ENCODE assay signal across 8 cellular contexts in genomic region chr15:75639191-75639708, GRCh38. TPM values are rescaled to one million over a fixed set of nuclear protein-coding genes. Genes with fewer than 3 reads are reported as not detected.
DNase-seq lines count a peak whose midpoint lies in the region; ATAC-seq and TF ChIP-seq lines count a peak whose summit lies in the region.

No MANE protein-coding gene starts in this region.

- POLR2A ChIA-PET in HEK293 (lab: Yijun Ruan, JAX): interaction anchor here (0.6 to 4.4 kb wide), 25 partner anchors 7 to 304 kb away, joined by 3 to 94 read pairs (median 5); partner anchors contain the start of genes COMMD4, MAN2C1, NEIL1 and PTPN9
- POLR2A ChIA-PET in WTC11 (lab: Charles Lee): interaction anchor here (0.6 to 6.1 kb wide), 13 partner anchors 8 to 271 kb away, joined by 3 to 76 read pairs (median 12); partner anchors contain the start of genes MAN2C1, PTPN9, SIN3A and SNUPN

- DNase-seq in WTC11 (ENCODE audit: low spot score): no peak
- DNase-seq in central memory CD4-positive, alpha-beta T cell: no peak
- no peak for DNase-seq in mesenteric fat pad (ENCODE audit: low spot score)
- DNase-seq in NCI-H1092 treated with DMSO at 0.1 percent for 48 hours (lab: John Stamatoyannopoulos, UW): no peak
- DNase-seq in NK-92 treated with Interleukin-12 subunit alpha and Interleukin-12 subunit beta, amount 100 ng/mL, for 24 hours (lab: John Stamatoyannopoulos, UW): no peak

- H3K4me1 ChIP-seq in HEK293 (ENCODE audit: control insufficient read depth, insufficient read depth, low read length): peaks cover 7% of the 10 kb centered on the region
- peaks cover 2 to 45% (median 16%) of the 10 kb centered on the region in 3 donors for H3K4me1 ChIP-seq in gastroesophageal sphincter
- peaks cover 24 to 38% (median 31%) of the 10 kb centered on the region in 3 donors for H3K4me1 ChIP-seq in skeletal muscle tissue (ENCODE audit: control insufficient read depth in 3 of 3, insufficient read depth in 3 of 3, low read length in 3 of 3)

- no peaks in the 10 kb centered on the region for H3K36me3 Mint-ChIP-seq in WTC11

- no peak for TF ChIP-seq EP300 in gastroesophageal sphincter (IDR thresholded peaks at IDR 0.05)

- WGBS in gastroesophageal sphincter (ENCODE audit: low coverage in 1 of 2), 2 donors: 1 to 3% methylated on average over 8 to 14 of the region's 16 CpGs

- H3K4me3 ChIP-seq in HEK293 (ENCODE audit: low read depth, low read length) (peak overlapping the region; percentile 58), gastroesophageal sphincter (peak overlapping the region; percentile 64 to 78), skeletal muscle tissue (ENCODE audit: low read length in 3 of 3) (peak overlapping the region; percentile 94 to 99 (median 99))

- H3K27ac Mint-ChIP-seq in WTC11: peak overlapping the region; percentile 92

- no peak for ATAC-seq in WTC11
- ATAC-seq in gastroesophageal sphincter: no peak

- no peaks in the 10 kb centered on the region for H3K9me3 Mint-ChIP-seq in WTC11

- H3K27ac ChIP-seq in HEK293 (ENCODE audit: extremely low read depth, low read depth, low read length) (peak overlapping the region; percentile 94; the same call in 1 of the 2 replicates), gastroesophageal sphincter (peak overlapping the region; percentile 81 to 94 (median 91)), skeletal muscle tissue (ENCODE audit: low read depth, low read length) (peak overlapping the region; percentile 91)

- H3K9ac ChIP-seq in skeletal muscle tissue (ENCODE audit: low read depth in 1 of 3, low read length in 3 of 3): peak overlapping the region; percentile 83 to 99 (median 99)

- H3K27me3 ChIP-seq in gastroesophageal sphincter (no peaks in the 10 kb centered on the region), skeletal muscle tissue (ENCODE audit: control insufficient read depth in 3 of 3, insufficient read depth in 3 of 3, low read length in 3 of 3) (no peaks in the 10 kb centered on the region)

- H3K36me3 ChIP-seq in HEK293 (ENCODE audit: control insufficient read depth in 2 of 2, insufficient read depth in 1 of 2, low read length in 2 of 2): peaks cover 6% of the 10 kb centered on the region in 2 experiments; a peak in 2 of 3 replicates
- peaks cover 0 to 6% of the 10 kb centered on the region in 2 donors for H3K36me3 ChIP-seq in gastroesophageal sphincter
- H3K36me3 ChIP-seq in skeletal muscle tissue (ENCODE audit: control insufficient read depth in 3 of 3, insufficient read depth in 3 of 3, low read length in 3 of 3): peaks cover 0 to 3% (median 0%) of the 10 kb centered on the region in 3 donors

- H3K9me3 ChIP-seq in HEK293 (ENCODE audit: control insufficient read depth, insufficient read depth, low read depth, low read length): no peaks in the 10 kb centered on the region
- no peaks in the 10 kb centered on the region for H3K9me3 ChIP-seq in gastroesophageal sphincter
- H3K9me3 ChIP-seq in skeletal muscle tissue (ENCODE audit: control insufficient read depth in 3 of 3, low read length in 3 of 3): no peaks in the 10 kb centered on the region

- TF ChIP-seq CTCF in HEK293 (tag by site-specific recombination; IDR thresholded peaks at IDR 0.05) (no peak), WTC11 (IDR thresholded peaks at IDR 0.05) (no peak), gastroesophageal sphincter (IDR thresholded peaks at IDR 0.05) (no peak)

- CTCF ChIA-PET in HEK293 (lab: Yijun Ruan, JAX): interaction anchor here (0.6 to 5.8 kb wide), 9 partner anchors 12 to 374 kb away, joined by 3 to 47 read pairs (median 4); partner anchors contain the start of genes MAN2C1 and SNUPN
- CTCF ChIA-PET in WTC11 (lab: Charles Lee): interaction anchor here (0.6 to 3.7 kb wide), 13 partner anchors 8 to 271 kb away, joined by 3 to 26 read pairs (median 7); partner anchors contain the start of genes MAN2C1, SIN3A, SNUPN and SNX33

- no peak for TF ChIP-seq POLR2A in gastroesophageal sphincter (IDR thresholded peaks at IDR 0.05)

- no peaks in the 10 kb centered on the region for H3K27me3 Mint-ChIP-seq in WTC11 (ENCODE audit: low read depth)

- peak overlapping the region; percentile 92 for H3K4me3 Mint-ChIP-seq in WTC11

- H3K4me1 Mint-ChIP-seq in WTC11: peaks cover 40% of the 10 kb centered on the region

TF ChIP-seq in HEK293, 187 proteins besides CTCF, POLR2A, EP300 and RAD21 (continues in another document):
- TF ChIP-seq ZNF391 (tag by site-specific recombination; IDR thresholded peaks at IDR 0.05; ENCODE audit: borderline replicate concordance, low read depth) (no peak), ZBTB6 (tag by site-specific recombination; IDR thresholded peaks at IDR 0.05) (no peak), ZSCAN30 (tag by site-specific recombination; IDR thresholded peaks at IDR 0.05) (0 out of 2 replicates have a peak, but pooled peaks have one; percentile 25), ZNF10 (tag by site-specific recombination; IDR thresholded peaks at IDR 0.05) (peak; percentile 79), ZNF561 (tag by site-specific recombination; IDR thresholded peaks at IDR 0.05; ENCODE audit: borderline replicate concordance) (0 out of 2 replicates have a peak, but pooled peaks have one; percentile 19), ZBTB21 (tag by site-specific recombination; IDR thresholded peaks at IDR 0.05) (no peak), IKZF3 (tag by site-specific recombination; IDR thresholded peaks at IDR 0.05) (0 out of 2 replicates have a peak, but pooled peaks have one; percentile 10), BCL6B (tag by site-specific recombination; IDR thresholded peaks at IDR 0.05) (peak; percentile 69; the same call in 1 of the 2 replicates), ZNF501 (tag by site-specific recombination; IDR thresholded peaks at IDR 0.05) (no peak)

TF ChIP-seq in WTC11, 78 proteins besides CTCF, POLR2A, EP300 and RAD21 (continues in another document):
- TF ChIP-seq IRF2 (CRISPR knock-in tag; IDR thresholded peaks at IDR 0.05; ENCODE audit: borderline replicate concordance, low read depth): no peak
- no peak for TF ChIP-seq ZNF532 (CRISPR knock-in tag; IDR thresholded peaks at IDR 0.05; ENCODE audit: borderline replicate concordance)
- TF ChIP-seq CREM (CRISPR knock-in tag; IDR thresholded peaks at IDR 0.05): no peak
- TF ChIP-seq ZNF121 (CRISPR knock-in tag; IDR thresholded peaks at IDR 0.05): no peak
- TF ChIP-seq MLX (CRISPR knock-in tag; IDR thresholded peaks at IDR 0.05): no peak

RNA-seq across cellular contexts. Expression of gene IMP3, which starts 0.8 kb away (rescaled TPM):
- 93.7 to 107 TPM (median 94.8 TPM) in 3 replicates for total RNA-seq in WTC11 (2021)
- total RNA-seq in gastroesophageal sphincter: 10 to 100 TPM; 72.8 to 94.9 (median 85.5) TPM
- total RNA-seq in skeletal muscle tissue: 54.3 TPM
- 67.5 TPM for total RNA-seq in mesenteric fat pad

RNA-seq across cellular contexts. Expression of gene SNX33, which starts 8.5 kb away (rescaled TPM):
- total RNA-seq in WTC11 (2021): 17.8 to 19.8 TPM (median 18.9 TPM) in 3 replicates
- total RNA-seq in gastroesophageal sphincter: 10 to 100 TPM; 32.8 to 51.5 (median 41.2) TPM
- total RNA-seq in skeletal muscle tissue: 8.4 TPM
- total RNA-seq in mesenteric fat pad: 25.1 TPM

RNA-seq across cellular contexts. Expression of gene SNUPN, which starts 13.7 kb away (rescaled TPM):
- total RNA-seq in WTC11 (2021) (25.9 to 28.4 TPM (median 27.9 TPM) in 3 replicates), gastroesophageal sphincter (10 to 100 TPM; 18.6 to 27.3 (median 21.0) TPM), skeletal muscle tissue (18.3 TPM), mesenteric fat pad (22.0 TPM)
